Comparison of ENCODE assay signal across 6 cellular contexts in genomic region chr12:31716998-31717397, GRCh38. TPM values are rescaled to one million over a fixed set of nuclear protein-coding genes. Genes with fewer than 3 reads are reported as not detected.
DNase-seq lines count a peak whose midpoint lies in the region; ATAC-seq and TF ChIP-seq lines count a peak whose summit lies in the region.
"Not testable (repeated sequence)": the region's sequence is repeated elsewhere in the genome, so short reads cannot be mapped to it uniquely, and the experiment has no call there.

No MANE protein-coding gene starts in this region.

- POLR2A ChIA-PET in CD8-positive, alpha-beta T cell (lab: Charles Lee), result interaction anchor here (0.6 to 0.7 kb wide), 2 partner anchors 227 to 311 kb away, joined by 3 read pairs; no protein-coding TSS in a partner anchor
- POLR2A ChIA-PET in activated B cell treated with CpG ODN at 0.5 μM for 24 hours (lab: Charles Lee), result interaction anchor here (0.6 to 3.1 kb wide), 2 partner anchors 11 to 158 kb away, joined by 4 to 18 read pairs; partner anchors contain the start of gene AMN1

- H3K4me3 ChIP-seq in CD8-positive, alpha-beta T cell (ENCODE audit: low read depth, low read length), result not testable (repeated sequence)
- peak overlapping the region; percentile 46 for H3K4me3 ChIP-seq in endodermal cell (ENCODE audit: low read length)

- H3K27ac Mint-ChIP-seq in CD8-positive, alpha-beta T cell, result peak overlapping the region; percentile 72
- H3K27ac Mint-ChIP-seq in Calu3 (ENCODE audit: unreplicated experiment), result peak overlapping the region; percentile 75
- H3K27ac Mint-ChIP-seq in activated B cell treated with CpG ODN at 0.5 μM for 24 hours, result peak overlapping the region; percentile 85
- not testable (repeated sequence) for H3K27ac Mint-ChIP-seq in endodermal cell
- H3K27ac Mint-ChIP-seq in naive B cell, result peak overlapping the region in 5 of 6 donors; percentile 62 to 92 (median 88)
- peak overlapping the region; percentile 78 for H3K27ac Mint-ChIP-seq in stimulated activated naive B cell treated with anti-CD40 and anti-IgM and Interleukin-4, amounts not matched to agents 10 μg/mL and 1 μg/mL and 100 μg/mL, for 72 hours

- BruUV-seq in Calu3 (replicated peaks; lab: Mats Ljungman, UMichigan), result not testable (repeated sequence)

- H3K27me3 ChIP-seq in CD8-positive, alpha-beta T cell (ENCODE audit: insufficient read depth, low read length); endodermal cell (ENCODE audit: control insufficient read depth, insufficient read depth, low read length, poor library complexity, severe bottlenecking): not testable (repeated sequence)

- peaks cover 47% of the 10 kb centered on the region for H3K36me3 Mint-ChIP-seq in CD8-positive, alpha-beta T cell
- peaks cover 12% of the 10 kb centered on the region for H3K36me3 Mint-ChIP-seq in Calu3 (ENCODE audit: insufficient read depth, unreplicated experiment)
- peaks cover 49% of the 10 kb centered on the region for H3K36me3 Mint-ChIP-seq in activated B cell treated with CpG ODN at 0.5 μM for 24 hours (ENCODE audit: low read depth)
- H3K36me3 Mint-ChIP-seq in endodermal cell (ENCODE audit: low read depth), result peaks cover 35% of the 10 kb centered on the region
- peaks cover 14 to 32% of the 10 kb centered on the region in 2 donors for H3K36me3 Mint-ChIP-seq in naive B cell
- peaks cover 25 to 35% of the 10 kb centered on the region in 2 donors for H3K36me3 Mint-ChIP-seq in stimulated activated naive B cell treated with anti-CD40 and anti-IgM and Interleukin-4, amounts not matched to agents 10 μg/mL and 1 μg/mL and 100 μg/mL, for 72 hours

- DNase-seq in CD8-positive, alpha-beta T cell; Calu3; activated B cell treated with CpG ODN at 0.5 μM for 24 hours; endodermal cell; naive B cell; stimulated activated naive B cell treated with anti-CD40 and anti-IgM and Interleukin-4, amounts not matched to agents 10 μg/mL and 1 μg/mL and 100 μg/mL, for 72 hours: not testable (repeated sequence)

- not testable (repeated sequence) for ATAC-seq in CD8-positive, alpha-beta T cell; activated B cell treated with CpG ODN at 0.5 μM for 24 hours (ENCODE audit: low read depth); naive B cell (ENCODE audit: low read depth in 2 of 2); stimulated activated naive B cell treated with anti-CD40 and anti-IgM and Interleukin-4, amounts not matched to agents 10 μg/mL and 1 μg/mL and 100 μg/mL, for 72 hours (replicated peaks)

- H3K4me1 Mint-ChIP-seq in CD8-positive, alpha-beta T cell (ENCODE audit: low read depth), result peaks cover 38% of the 10 kb centered on the region
- peaks cover 27% of the 10 kb centered on the region for H3K4me1 Mint-ChIP-seq in Calu3 (ENCODE audit: low read depth, unreplicated experiment)
- peaks cover 66% of the 10 kb centered on the region for H3K4me1 Mint-ChIP-seq in activated B cell treated with CpG ODN at 0.5 μM for 24 hours
- H3K4me1 Mint-ChIP-seq in endodermal cell, result peaks cover 23% of the 10 kb centered on the region
- peaks cover 44 to 67% (median 53%) of the 10 kb centered on the region in 3 donors for H3K4me1 Mint-ChIP-seq in naive B cell
- peaks cover 34 to 54% of the 10 kb centered on the region in 2 donors for H3K4me1 Mint-ChIP-seq in stimulated activated naive B cell treated with anti-CD40 and anti-IgM and Interleukin-4, amounts not matched to agents 10 μg/mL and 1 μg/mL and 100 μg/mL, for 72 hours

- H3K4me1 ChIP-seq in CD8-positive, alpha-beta T cell (ENCODE audit: insufficient read depth, low read length), result peaks cover 11% of the 10 kb centered on the region
- H3K4me1 ChIP-seq in endodermal cell (ENCODE audit: control insufficient read depth, insufficient read depth, low read length), result not testable (repeated sequence)

- intact Hi-C loops in CD8-positive, alpha-beta T cell (cut with DNase I, micrococcal nuclease); Calu3 (cut with micrococcal nuclease; ENCODE audit: unreplicated experiment); activated B cell treated with CpG ODN at 0.5 μM for 24 hours (cut with micrococcal nuclease): not testable (repeated sequence)

- H3K36me3 ChIP-seq in CD8-positive, alpha-beta T cell (ENCODE audit: insufficient read depth, low read length); endodermal cell (ENCODE audit: control insufficient read depth, insufficient read depth, low read length): not testable (repeated sequence)

- H3K9me3 Mint-ChIP-seq in CD8-positive, alpha-beta T cell; Calu3 (ENCODE audit: low read depth, unreplicated experiment); activated B cell treated with CpG ODN at 0.5 μM for 24 hours; stimulated activated naive B cell treated with anti-CD40 and anti-IgM and Interleukin-4, amounts not matched to agents 10 μg/mL and 1 μg/mL and 100 μg/mL, for 72 hours: not testable (repeated sequence)
- H3K9me3 Mint-ChIP-seq in endodermal cell, result peaks cover 40% of the 10 kb centered on the region
- peaks cover 3 to 20% (median 8%) of the 10 kb centered on the region in 7 donors for H3K9me3 Mint-ChIP-seq in naive B cell

- TF ChIP-seq CTCF in CD8-positive, alpha-beta T cell (IDR thresholded peaks at IDR 0.05); Calu3 (IDR thresholded peaks at IDR 0.05; ENCODE audit: unreplicated experiment); activated B cell treated with CpG ODN at 0.5 μM for 24 hours (IDR thresholded peaks at IDR 0.05); endodermal cell (conservative IDR thresholded peaks at IDR 0.05): not testable (repeated sequence)

- H3K27ac ChIP-seq in CD8-positive, alpha-beta T cell (ENCODE audit: low read depth, low read length); endodermal cell (ENCODE audit: low read depth, low read length): not testable (repeated sequence)

- H3K9me3 ChIP-seq in CD8-positive, alpha-beta T cell (ENCODE audit: low read length), result not testable (repeated sequence)
- peaks cover 34% of the 10 kb centered on the region for H3K9me3 ChIP-seq in endodermal cell (ENCODE audit: control insufficient read depth, low read length)

- CTCF ChIA-PET in CD8-positive, alpha-beta T cell (lab: Charles Lee), result interaction anchor here (0.7 kb wide), 1 partner anchor 41 kb away, joined by 3 read pairs; no protein-coding TSS in a partner anchor
- CTCF ChIA-PET in Calu3 (lab: Charles Lee), result interaction anchor here (0.7 kb wide), 1 partner anchor 18 kb away, joined by 3 read pairs; no protein-coding TSS in a partner anchor
- CTCF ChIA-PET in activated B cell treated with CpG ODN at 0.5 μM for 24 hours (lab: Charles Lee), result not testable (repeated sequence)

- WGBS in endodermal cell (ENCODE audit: insufficient coverage in 1 of 2, insufficient read length in 1 of 2), 2 experiments, result 89 to 90% methylated on average over 3 to 4 of the region's 4 CpGs

- not testable (repeated sequence) for H3K27me3 Mint-ChIP-seq in CD8-positive, alpha-beta T cell (ENCODE audit: low read depth); Calu3 (ENCODE audit: unreplicated experiment); activated B cell treated with CpG ODN at 0.5 μM for 24 hours; endodermal cell (ENCODE audit: insufficient read depth); naive B cell; stimulated activated naive B cell treated with anti-CD40 and anti-IgM and Interleukin-4, amounts not matched to agents 10 μg/mL and 1 μg/mL and 100 μg/mL, for 72 hours

- not testable (repeated sequence) for H3K9ac ChIP-seq in endodermal cell (ENCODE audit: extremely low read depth, low read length, poor library complexity, severe bottlenecking)

- not testable (repeated sequence) for H3K4me3 Mint-ChIP-seq in CD8-positive, alpha-beta T cell; Calu3 (ENCODE audit: low read depth, unreplicated experiment); endodermal cell
- H3K4me3 Mint-ChIP-seq in activated B cell treated with CpG ODN at 0.5 μM for 24 hours, result peak overlapping the region; percentile 32
- peak overlapping the region; percentile 50 to 85 (median 74) for H3K4me3 Mint-ChIP-seq in naive B cell
- peak overlapping the region in 1 of 2 donors; percentile 60 for H3K4me3 Mint-ChIP-seq in stimulated activated naive B cell treated with anti-CD40 and anti-IgM and Interleukin-4, amounts not matched to agents 10 μg/mL and 1 μg/mL and 100 μg/mL, for 72 hours

RNA-seq across cellular contexts. Expression of gene AMN1, which starts 11.8 kb away (rescaled TPM):
- 1 to 10 TPM; 5.9 to 6.2 TPM for total RNA-seq in CD8-positive, alpha-beta T cell
- total RNA-seq in Calu3 (2022), result 10.2 and 13.5 TPM in 2 replicates
- 13.7 and 15.5 TPM in 2 replicates for total RNA-seq in activated B cell treated with CpG ODN at 0.5 μM for 24 hours
- 10 to 100 TPM; 12.5 to 15.2 TPM for total RNA-seq in endodermal cell
- polyA plus RNA-seq in endodermal cell (2013, experiment 1 of 2), result 16.5 TPM
- 19.7 TPM for polyA plus RNA-seq in endodermal cell (2013, experiment 2 of 2)
- polyA plus RNA-seq in naive B cell (ENCODE audit: low read depth in 6 of 6), result 10 to 100 TPM; 29.2 to 59.1 (median 37.0) TPM

RNA-seq across cellular contexts. Expression of gene ETFBKMT, which starts 57.5 kb away (rescaled TPM):
- 1 to 10 TPM in 1 of 2 experiments, under 1 TPM in 1; 0.41 to 1.0 TPM for total RNA-seq in CD8-positive, alpha-beta T cell
- total RNA-seq in Calu3 (2022) (2.2 and 2.3 TPM in 2 replicates), activated B cell treated with CpG ODN at 0.5 μM for 24 hours (0.91 and 2.0 TPM in 2 replicates), endodermal cell (1 to 10 TPM; 2.0 to 2.4 TPM)
- 0.82 TPM for polyA plus RNA-seq in endodermal cell (2013, experiment 1 of 2)
- 1.3 TPM for polyA plus RNA-seq in endodermal cell (2013, experiment 2 of 2)
- polyA plus RNA-seq in naive B cell (ENCODE audit: low read depth in 6 of 6), result 1 to 10 TPM in 4 of 6 donors, under 1 TPM in 2; 0.50 to 2.7 (median 1.3) TPM
